In genomic region chr2:11584530-11585056, GRCh38 we compare ENCODE assay signal across 21 cellular contexts. TPM values are rescaled to one million over a fixed set of nuclear protein-coding genes. Genes with fewer than 3 reads are reported as not detected.
DNase-seq lines count a peak whose midpoint lies in the region; ATAC-seq, FAIRE-seq and TF ChIP-seq lines count a peak whose summit lies in the region.
"Had no signal": no experiment of that assay in that cellular context is flagged by ENCODE, and none has a peak within 500 bp of the region (broad histone marks: within the 10 kb centered on the region; RNA-seq: fewer than 3 reads in every experiment).

No MANE protein-coding gene starts in this region.

- H3K27ac ChIP-seq in Panc1 (ENCODE audit: low read length) (no peak overlapping the region), kidney (ENCODE audit: low read depth in 2 of 2, low read length in 2 of 2) (no peak overlapping the region), uterus (peak overlapping the region; percentile 31 to 52), A673 (ENCODE audit: low read depth, low read length, poor library complexity, severe bottlenecking) (no peak overlapping the region)
- H3K27ac ChIP-seq: HL-60, parathyroid adenoma, tibial artery had no signal

- FAIRE-seq in kidney (lab: Jason Lieb, UNC), result no peak

- H3K36me3 ChIP-seq in Panc1 (ENCODE audit: control insufficient read depth, insufficient read depth, low read length) (no peaks in the 10 kb centered on the region), kidney (ENCODE audit: control insufficient read depth in 1 of 2, insufficient read depth in 2 of 2, low read length in 2 of 2) (no peaks in the 10 kb centered on the region), uterus (no peaks in the 10 kb centered on the region), A673 (ENCODE audit: insufficient read depth, low read length, poor library complexity, severe bottlenecking) (no peaks in the 10 kb centered on the region)
- H3K36me3 ChIP-seq: gastroesophageal sphincter, MG63, stomach, tibial artery had no signal

- peak overlapping the region; percentile 52 for H3K27ac Mint-ChIP-seq in activated CD4-positive, alpha-beta T cell treated with anti-CD3 and anti-CD28 coated beads, Interleukin-2, amount 10 ng/mL, durations not matched to agents 24 days and 14 days
- H3K27ac Mint-ChIP-seq: CD4-positive, alpha-beta memory T cell; T-helper 17 cell had no signal

- H3K9ac ChIP-seq in kidney (ENCODE audit: low read length in 2 of 2), result no peak overlapping the region
- H3K9ac ChIP-seq: parathyroid adenoma had no signal

- POLR2A ChIA-PET in Panc1 (lab: Charles Lee) (no interaction called here), A673 (lab: Charles Lee; ENCODE audit: low non-redundant PET) (no interaction called here)

- no peak for DNase-seq in activated CD4-positive, alpha-beta T cell treated with anti-CD3 and anti-CD28 coated beads, Interleukin-2, amount 10 ng/mL, durations not matched to agents 24 days and 14 days
- no peak for DNase-seq in activated CD4-positive, alpha-beta T cell treated with anti-CD3 and anti-CD28 coated beads for 48 hours
- DNase-seq in Panc1 (ENCODE audit: low read depth, low spot score) (no peak), kidney (peak; percentile 15), uterus (no peak), NCI-H1092 treated with DMSO at 0.1 percent for 48 hours (lab: John Stamatoyannopoulos, UW) (no peak), A673 (ENCODE audit: low spot score) (no peak), NCI-H146 (lab: John Stamatoyannopoulos, UW) (no peak)
- DNase-seq: NCI-H524 treated with DMSO at 0.1 percent for 48 hours had no signal

- H3K27me3 ChIP-seq in Panc1 (ENCODE audit: control insufficient read depth, insufficient read depth, low read length), result peaks cover 2% of the 10 kb centered on the region; the same call in 1 of the 2 replicates
- H3K27me3 ChIP-seq in uterus, result no peaks in the 10 kb centered on the region
- H3K27me3 ChIP-seq in A673 (replicated peaks; ENCODE audit: insufficient read depth, low read depth, low read length, poor library complexity), result no peaks in the 10 kb centered on the region
- H3K27me3 ChIP-seq: MG63, stomach had no signal

- H3K4me3 ChIP-seq in Panc1 (ENCODE audit: low read depth in 2 of 2, low read length in 2 of 2) (no peak overlapping the region), kidney (ENCODE audit: low read length in 2 of 2) (no peak overlapping the region), uterus (no peak overlapping the region), A673 (ENCODE audit: low read depth, low read length, poor library complexity, severe bottlenecking) (no peak overlapping the region)
- H3K4me3 ChIP-seq: gastroesophageal sphincter, GM12878, MG63, smooth muscle cell, stomach, tibial artery had no signal

- peaks cover 5% of the 10 kb centered on the region for H3K27me3 Mint-ChIP-seq in activated CD4-positive, alpha-beta T cell treated with anti-CD3 and anti-CD28 coated beads, Interleukin-2, amount 10 ng/mL, durations not matched to agents 24 days and 14 days
- H3K27me3 Mint-ChIP-seq: activated naive CD4-positive, alpha-beta T cell treated with anti-CD3 and anti-CD28 coated beads, Interleukin-2, amount 50 U/mL, for 24 hours had no signal

- BruUV-seq in Panc1 (replicated peaks; lab: Mats Ljungman, UMichigan) (no TSS peak), A673 (replicated peaks; lab: Mats Ljungman, UMichigan) (no TSS peak)

- no peaks in the 10 kb centered on the region for H3K9me3 Mint-ChIP-seq in activated CD4-positive, alpha-beta T cell treated with anti-CD3 and anti-CD28 coated beads, Interleukin-2, amount 10 ng/mL, durations not matched to agents 24 days and 14 days
- H3K9me3 Mint-ChIP-seq: activated naive CD4-positive, alpha-beta T cell treated with anti-CD3 and anti-CD28 coated beads, Interleukin-2, amount 50 U/mL, for 24 hours; CD4-positive, alpha-beta memory T cell; neural crest cell had no signal

- peak; percentile 49 for TF ChIP-seq CTCF in Panc1 (IDR thresholded peaks at IDR 0.05)
- no peak for TF ChIP-seq CTCF in kidney (IDR thresholded peaks at IDR 0.05; ENCODE audit: borderline replicate concordance, extremely low read depth, insufficient read depth)
- TF ChIP-seq CTCF in uterus (IDR thresholded peaks at IDR 0.05), result no peak
- no peak for TF ChIP-seq CTCF in A673 (conservative IDR thresholded peaks at IDR 0.05; ENCODE audit: low read depth, low read length)

- H3K4me3 Mint-ChIP-seq in activated CD4-positive, alpha-beta T cell treated with anti-CD3 and anti-CD28 coated beads, Interleukin-2, amount 10 ng/mL, durations not matched to agents 24 days and 14 days, result no peak overlapping the region
- H3K4me3 Mint-ChIP-seq: activated naive CD4-positive, alpha-beta T cell treated with anti-CD3 and anti-CD28 coated beads, Interleukin-2, amount 50 U/mL, for 24 hours; T-helper 17 cell had no signal

- no peak for TF ChIP-seq POLR2A in uterus (IDR thresholded peaks at IDR 0.05)

- no peak for ATAC-seq in Panc1

- intact Hi-C loops in activated CD4-positive, alpha-beta T cell treated with anti-CD3 and anti-CD28 coated beads, Interleukin-2, amount 10 ng/mL, durations not matched to agents 24 days and 14 days (cut with micrococcal nuclease), result loop anchor here (1.0 to 5.0 kb wide), 9 partner anchors 98 to 752 kb away; partner anchors contain the start of genes ROCK2 and SLC66A3
- intact Hi-C loops in Panc1 (cut with micrococcal nuclease; ENCODE audit: unreplicated experiment) (loop anchor here (1.0 kb wide), 2 partner anchors 106 to 452 kb away; no protein-coding TSS in a partner anchor), kidney (cut with DNase I) (loop anchor here (5.0 kb wide), 1 partner anchor 102 kb away; no protein-coding TSS in a partner anchor), uterus (cut with DNase I; ENCODE audit: low total_unique reads) (loop anchor here (5.0 to 10.0 kb wide), 2 partner anchors 102 to 430 kb away; partner anchors contain the start of gene SLC66A3), A673 (cut with micrococcal nuclease; ENCODE audit: unreplicated experiment) (loop anchor here (1.0 to 5.0 kb wide), 5 partner anchors 106 to 1423 kb away; no protein-coding TSS in a partner anchor)

- peaks cover 18% of the 10 kb centered on the region for H3K4me1 Mint-ChIP-seq in activated CD4-positive, alpha-beta T cell treated with anti-CD3 and anti-CD28 coated beads, Interleukin-2, amount 10 ng/mL, durations not matched to agents 24 days and 14 days

- in situ Hi-C loops in Panc1 (cut with HindIII; ENCODE audit: low pct_unique_long_range_greater_than_20kb, low sequenced_read_pairs), result no loop called here

- H3K36me3 Mint-ChIP-seq in activated CD4-positive, alpha-beta T cell treated with anti-CD3 and anti-CD28 coated beads, Interleukin-2, amount 10 ng/mL, durations not matched to agents 24 days and 14 days (ENCODE audit: low read depth), result no peaks in the 10 kb centered on the region
- H3K36me3 Mint-ChIP-seq: activated naive CD4-positive, alpha-beta T cell treated with anti-CD3 and anti-CD28 coated beads, Interleukin-2, amount 50 U/mL, for 24 hours; CD4-positive, alpha-beta memory T cell had no signal

- H3K9me3 ChIP-seq in Panc1 (ENCODE audit: control insufficient read depth, insufficient read depth, low read depth, low read length) (no peaks in the 10 kb centered on the region), kidney (ENCODE audit: control insufficient read depth in 1 of 2, low read length in 2 of 2) (no peaks in the 10 kb centered on the region), uterus (no peaks in the 10 kb centered on the region), A673 (ENCODE audit: low read depth, low read length, poor library complexity, severe bottlenecking) (no peaks in the 10 kb centered on the region)
- H3K9me3 ChIP-seq: gastroesophageal sphincter, MG63, stomach, tibial artery had no signal

- H3K4me1 ChIP-seq in Panc1 (ENCODE audit: control insufficient read depth, insufficient read depth, low read length) (no peaks in the 10 kb centered on the region), kidney (ENCODE audit: control insufficient read depth in 1 of 2, insufficient read depth in 1 of 2, low read depth in 1 of 2, low read length in 2 of 2) (no peaks in the 10 kb centered on the region), uterus (peaks cover 0 to 6% of the 10 kb centered on the region in 2 donors), A673 (ENCODE audit: insufficient read depth, low read length, poor library complexity, severe bottlenecking) (peaks cover 13% of the 10 kb centered on the region)
- H3K4me1 ChIP-seq: parathyroid adenoma had no signal

- CTCF ChIA-PET in Panc1 (lab: Charles Lee) (interaction anchor here (0.6 to 2.0 kb wide), 9 partner anchors 26 to 752 kb away, joined by 3 to 16 read pairs (median 4); a partner anchor contains a TSS), A673 (lab: Charles Lee) (interaction anchor here (1.0 to 4.1 kb wide), 10 partner anchors 9 to 749 kb away, joined by 3 to 63 read pairs (median 8); a partner anchor contains a TSS)

RNA-seq across cellular contexts. Expression of gene GREB1, which starts 50.7 kb away (rescaled TPM):
- total RNA-seq in activated CD4-positive, alpha-beta T cell treated with anti-CD3 and anti-CD28 coated beads, Interleukin-2, amount 10 ng/mL, durations not matched to agents 24 days and 14 days, result 0.05 and 0.24 TPM in 2 replicates
- total RNA-seq in Panc1 (2021; ENCODE audit: unreplicated experiment) (0.90 TPM), kidney (0.98 TPM), uterus (100 to 1,000 TPM in 2 of 4 donors, 10 to 100 TPM in 2; 20.3 to 166 (median 78.8) TPM), A673 (2021) (1.3 and 1.5 TPM in 2 replicates)
- 0.31 TPM for polyA plus RNA-seq in Panc1 (2012; ENCODE audit: insufficient read length)
- polyA plus RNA-seq in kidney (ENCODE audit: insufficient read depth, low read depth, low replicate concordance), result 1.8 TPM
- polyA plus RNA-seq: CD4-positive, alpha-beta memory T cell had no signal

Comparison
In these comparisons a context has a peak if more than half of its experiments do, and no peak if none do; other contexts are left out.
1. H3K27ac ChIP-seq: peak in uterus (2 of 2); none in Panc1 (single experiment), kidney (0 of 2) and A673 (single experiment).